8 cellular contexts compared by ENCODE assay signal in the genomic region with DNA sequence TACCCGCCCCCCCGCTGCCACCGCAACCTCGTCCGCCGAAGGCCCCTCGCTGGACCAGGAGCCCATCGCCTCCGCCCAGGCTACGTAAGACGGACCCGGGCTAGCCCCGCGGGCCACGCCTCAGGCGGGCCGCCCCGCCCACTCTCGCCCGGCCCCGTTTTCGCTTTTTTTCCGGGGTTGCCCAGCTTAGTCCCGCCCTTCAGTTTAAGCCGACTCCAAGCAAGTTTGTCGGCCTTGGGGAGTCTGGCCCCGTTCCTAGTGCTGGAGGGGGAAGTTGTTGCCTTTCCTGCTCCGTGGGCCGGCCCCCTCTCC. TPM values are rescaled to one million over a fixed set of nuclear protein-coding genes. Genes with fewer than 3 reads are reported as not detected.
A peak's percentile ranks its signal among the peaks of the same experiment; 100 is the strongest.
DNase-seq lines count a peak whose midpoint lies in the region; ATAC-seq lines count a peak whose summit lies in the region.

No MANE protein-coding gene starts in this region.

- peak overlapping the region; percentile 92 for H3K23ac ChIP-seq in neuronal stem cell (ENCODE audit: low read depth, low read length, poor library complexity)

- peak overlapping the region; percentile 96 for H3K4me2 ChIP-seq in neuronal stem cell (ENCODE audit: insufficient read depth, low read length, poor library complexity, severe bottlenecking)

- peak overlapping the region; percentile 97 for H3K18ac ChIP-seq in neuronal stem cell (ENCODE audit: low read length)

- peak; percentile 36 for ATAC-seq in GM21737 (IDR thresholded peaks at IDR 0.05; ENCODE audit: unreplicated experiment)

- peak overlapping the region; percentile 95 for H3K9ac ChIP-seq in neuronal stem cell (ENCODE audit: low read depth, low read length, poor library complexity)

- no peak overlapping the region for H3K4ac ChIP-seq in neuronal stem cell (ENCODE audit: low read length)

- no peak overlapping the region for H4K8ac ChIP-seq in neuronal stem cell (ENCODE audit: low read depth, low read length)

- peak; percentile 94 for DNase-seq in DMS53 (lab: John Stamatoyannopoulos, UW)
- peak; percentile 73 to 79 for DNase-seq in Kasumi-1 (lab: John Stamatoyannopoulos, UW)
- DNase-seq in SJCRH30: peak; percentile 78 to 86
- peak; percentile 35 to 72 (median 50) for DNase-seq in activated naive CD4-positive, alpha-beta T cell (lab: John Stamatoyannopoulos, UW)
- peak; percentile 83 for DNase-seq in foreskin melanocyte
- DNase-seq in neuronal stem cell (ENCODE audit: low spot score): peak; percentile 89
- DNase-seq in superior temporal gyrus (ENCODE audit: extremely low spot score): peak; percentile 38

- no peak overlapping the region for H4K91ac ChIP-seq in neuronal stem cell (ENCODE audit: low read depth, low read length, poor library complexity)

- H3K14ac ChIP-seq in neuronal stem cell (ENCODE audit: low read length): peak overlapping the region; percentile 90

- no CpG with 5 or more reads among the region's 29 CpGs for WGBS in neuronal stem cell (ENCODE audit: extremely low coverage in 2 of 2, insufficient read length in 2 of 2, insufficient replicate concordance in 1 of 2), 2 donors

- peak overlapping the region; percentile 85 for H2AK5ac ChIP-seq in neuronal stem cell (ENCODE audit: low read depth, low read length)

- H3K27me3 ChIP-seq in SJCRH30: no peaks in the 10 kb centered on the region
- H3K27me3 ChIP-seq in neuronal stem cell (ENCODE audit: control insufficient read depth in 3 of 3, insufficient read depth in 3 of 3, low read depth in 1 of 3, low read length in 3 of 3): no peaks in the 10 kb centered on the region

- no peaks in the 10 kb centered on the region for H3K9me3 ChIP-seq in SJCRH30 (replicated peaks)
- no peaks in the 10 kb centered on the region for H3K9me3 ChIP-seq in neuronal stem cell (replicated peaks in 1 of 2; ENCODE audit: control insufficient read depth in 2 of 2, insufficient read depth in 1 of 2, low read depth in 1 of 2, low read length in 2 of 2)

- H3K36me3 ChIP-seq in SJCRH30: no peaks in the 10 kb centered on the region
- H3K36me3 ChIP-seq in neuronal stem cell (replicated peaks in 1 of 2; ENCODE audit: control insufficient read depth in 2 of 2, insufficient read depth in 2 of 2, low read length in 2 of 2): peaks cover 31 to 65% of the 10 kb centered on the region in 2 donors

- H2AFZ ChIP-seq in neuronal stem cell (ENCODE audit: low read length): peak overlapping the region; percentile 92

- H2BK5ac ChIP-seq in neuronal stem cell (ENCODE audit: low read length): peak overlapping the region; percentile 89

- H2BK15ac ChIP-seq in neuronal stem cell (ENCODE audit: low read length): no peak overlapping the region

- no peak overlapping the region for H2BK12ac ChIP-seq in neuronal stem cell (ENCODE audit: low read length)

- no peak overlapping the region for H2BK120ac ChIP-seq in neuronal stem cell (ENCODE audit: low read depth, low read length)

- H3K27ac ChIP-seq in SJCRH30 (peak overlapping the region; percentile 57), neuronal stem cell (replicated peaks; ENCODE audit: low read length) (peak overlapping the region; percentile 98)

- H3K4me1 ChIP-seq in SJCRH30: no peaks in the 10 kb centered on the region
- H3K4me1 ChIP-seq in neuronal stem cell (ENCODE audit: control insufficient read depth in 2 of 2, insufficient read depth in 1 of 2, low read depth in 1 of 2, low read length in 2 of 2): peaks cover 24 to 25% of the 10 kb centered on the region in 2 donors

- peaks cover 19% of the 10 kb centered on the region for H3K79me1 ChIP-seq in neuronal stem cell (ENCODE audit: low read depth, low read length)

- H3K4me3 ChIP-seq in SJCRH30: peak overlapping the region; percentile 76
- peak overlapping the region; percentile 76 to 90 for H3K4me3 ChIP-seq in neuronal stem cell (ENCODE audit: low read length in 2 of 2)

RNA-seq across cellular contexts. Expression of gene RUSC1, which starts 3.0 kb away (rescaled TPM):
- total RNA-seq in SJCRH30 (2014; rRNA removed; shearing (Covaris generic)): 18.6 and 21.0 TPM in 2 replicates
- polyA plus RNA-seq in neuronal stem cell (2013, experiment 1 of 2): 30.3 TPM
- 29.9 TPM for polyA plus RNA-seq in neuronal stem cell (2013, experiment 2 of 2)

RNA-seq across cellular contexts. Expression of gene FDPS, which starts 15.0 kb away (rescaled TPM):
- 144 and 148 TPM in 2 replicates for total RNA-seq in SJCRH30 (2014; rRNA removed; shearing (Covaris generic))
- polyA plus RNA-seq in neuronal stem cell (2013, experiment 1 of 2): 384 TPM
- polyA plus RNA-seq in neuronal stem cell (2013, experiment 2 of 2): 359 TPM

RNA-seq across cellular contexts. Expression of gene PKLR, which starts 22.4 kb away (rescaled TPM):
- 0.04 TPM in 1 of 2 replicates, not detected in the other for total RNA-seq in SJCRH30 (2014; rRNA removed; shearing (Covaris generic))
- 0.06 TPM for polyA plus RNA-seq in neuronal stem cell (2013, experiment 1 of 2)
- 0.06 TPM for polyA plus RNA-seq in neuronal stem cell (2013, experiment 2 of 2)

RNA-seq across cellular contexts. Expression of gene HCN3, which starts 46.4 kb away (rescaled TPM):
- total RNA-seq in SJCRH30 (2014; rRNA removed; shearing (Covaris generic)): 1.6 and 1.7 TPM in 2 replicates
- polyA plus RNA-seq in neuronal stem cell (2013, experiment 1 of 2): 2.9 TPM
- 2.9 TPM for polyA plus RNA-seq in neuronal stem cell (2013, experiment 2 of 2)

RNA-seq across cellular contexts. Expression of gene CLK2, which starts 50.4 kb away (rescaled TPM):
- 29.7 and 43.1 TPM in 2 replicates for total RNA-seq in SJCRH30 (2014; rRNA removed; shearing (Covaris generic))
- 55.4 TPM for polyA plus RNA-seq in neuronal stem cell (2013, experiment 1 of 2)
- polyA plus RNA-seq in neuronal stem cell (2013, experiment 2 of 2): 54.0 TPM

Comparison
In these comparisons a context has a peak if more than half of its experiments do, and no peak if none do; other contexts are left out.
1. Peak in every context shown above with its lines: DNase-seq, ATAC-seq, H3K4me3 ChIP-seq and H3K27ac ChIP-seq.
2. DNase-seq: peak in every context shown above with its lines; median percentile 94 in DMS53; 89 in neuronal stem cell; 83 in foreskin melanocyte; 82 in SJCRH30; 76 in Kasumi-1; 50 in activated naive CD4-positive, alpha-beta T cell; 38 in superior temporal gyrus.